In genomic region chr9:108108802-108109448, GRCh38 we compare ENCODE assay signal across 1 cellular context.
TF ChIP-seq lines count a peak whose summit lies in the region.

No MANE protein-coding gene starts in this region.

TF ChIP-seq in K562, 482 proteins besides CTCF, POLR2A, EP300 and RAD21 (continued from another document and continues in another):
- TF ChIP-seq TFE3 (CRISPR knock-in tag; IDR thresholded peaks at IDR 0.05) (no peak), YBX1 (IDR thresholded peaks at IDR 0.05) (no peak), LEF1 (IDR thresholded peaks at IDR 0.05) (peak; percentile 88), CHD1 (IDR thresholded peaks at IDR 0.05; ENCODE audit: low read length) (no peak), EZH2 (IDR thresholded peaks at IDR 0.05; ENCODE audit: borderline replicate concordance, low read depth, low read length) (no peak), BCL6 (CRISPR knock-in tag; IDR thresholded peaks at IDR 0.05) (no peak), ATF3 (IDR thresholded peaks at IDR 0.05) (peak; percentile 84), ATF3 (CRISPR knock-in tag; conservative IDR thresholded peaks at IDR 0.05) (no peak), ETS2 (tag; IDR thresholded peaks at IDR 0.05; ENCODE audit: borderline replicate concordance, poor library complexity, severe bottlenecking) (no peak), RFX5 (IDR thresholded peaks at IDR 0.05; ENCODE audit: low read depth, low read length) (no peak), EHMT2 (IDR thresholded peaks at IDR 0.05) (no peak), ZNF274 (IDR thresholded peaks at IDR 0.05; ENCODE audit: borderline replicate concordance, low read depth, low read length) (no peak), CBX5 (IDR thresholded peaks at IDR 0.05; ENCODE audit: borderline replicate concordance, low read depth) (no peak), ELK1 (CRISPR knock-in tag; IDR thresholded peaks at IDR 0.05) (no peak), MCM7 (IDR thresholded peaks at IDR 0.05) (no peak), MEF2A (IDR thresholded peaks at IDR 0.05; ENCODE audit: control insufficient read depth, low read depth, low read length) (peak; percentile 95), NFYB (IDR thresholded peaks at IDR 0.05; ENCODE audit: extremely low read depth, insufficient read length) (no peak), SLC30A9 (CRISPR knock-in tag; IDR thresholded peaks at IDR 0.05) (no peak), SP2 (IDR thresholded peaks at IDR 0.05; ENCODE audit: extremely low read depth, low read depth, low read length, poor library complexity, severe bottlenecking) (no peak), THAP12 (CRISPR knock-in tag; IDR thresholded peaks at IDR 0.05) (no peak), KHSRP (IDR thresholded peaks at IDR 0.05) (peak; percentile 61; the same call in 1 of the 2 replicates), JUN (IDR thresholded peaks at IDR 0.05; ENCODE audit: borderline replicate concordance, low read depth, low read length) (peak; percentile 65; the same call in 1 of the 2 replicates), JUN (CRISPR knock-in tag; IDR thresholded peaks at IDR 0.05; ENCODE audit: borderline replicate concordance) (no peak), XRCC5 (IDR thresholded peaks at IDR 0.05; ENCODE audit: low read depth, low read length) (no peak), TRIM28 (IDR thresholded peaks at IDR 0.05) (no peak), USF2 (CRISPR knock-in tag; IDR thresholded peaks at IDR 0.05) (no peak), NR2C2 (CRISPR knock-in tag; IDR thresholded peaks at IDR 0.05) (no peak), NR2C2 (tag; IDR thresholded peaks at IDR 0.05) (no peak), TAF15 (IDR thresholded peaks at IDR 0.05; ENCODE audit: low read depth, low read length) (no peak), ZMIZ1 (IDR thresholded peaks at IDR 0.05; ENCODE audit: low read depth in 2 of 2, low read length in 2 of 2) (peak in 1 of 2 experiments; percentile 89; a peak in 2 of 4 replicates), ID3 (CRISPR knock-in tag; IDR thresholded peaks at IDR 0.05) (no peak), ID3 (tag; IDR thresholded peaks at IDR 0.05) (no peak), ZNF398 (CRISPR knock-in tag; IDR thresholded peaks at IDR 0.05) (no peak), BCOR (IDR thresholded peaks at IDR 0.05) (peak; percentile 94), SFPQ (IDR thresholded peaks at IDR 0.05; ENCODE audit: low read depth, low read length) (no peak), ZNF436 (CRISPR knock-in tag; IDR thresholded peaks at IDR 0.05) (no peak), MXD1 (CRISPR knock-in tag; IDR thresholded peaks at IDR 0.05; ENCODE audit: borderline replicate concordance, poor library complexity, severe bottlenecking) (no peak), STAT5B (CRISPR knock-in tag; IDR thresholded peaks at IDR 0.05) (no peak), HMG20A (CRISPR knock-in tag; conservative IDR thresholded peaks at IDR 0.05) (0 out of 2 replicates have a peak, but pooled peaks have one; percentile 29), POLR2B (IDR thresholded peaks at IDR 0.05; ENCODE audit: low read depth, partially characterized antibody) (no peak), ZNF830 (CRISPR knock-in tag; IDR thresholded peaks at IDR 0.05) (no peak), ZNF239 (CRISPR knock-in tag; IDR thresholded peaks at IDR 0.05) (peak; percentile 44; the same call in 1 of the 2 replicates), FOSL1 (tag; conservative IDR thresholded peaks at IDR 0.05) (peak; percentile 95), MAZ (CRISPR knock-in tag; conservative IDR thresholded peaks at IDR 0.05 in 1 of 2, IDR thresholded peaks at IDR 0.05 in 1 of 2) (peak in 1 of 2 experiments; percentile 46; a peak in 1 of 4 replicates), SREBF1 (IDR thresholded peaks at IDR 0.05; ENCODE audit: borderline replicate concordance, low read depth, low read length) (no peak), HEY1 (CRISPR knock-in tag; IDR thresholded peaks at IDR 0.05; ENCODE audit: borderline replicate concordance) (no peak), ZNF785 (CRISPR knock-in tag; IDR thresholded peaks at IDR 0.05) (no peak), ZNF146 (CRISPR knock-in tag; IDR thresholded peaks at IDR 0.05; ENCODE audit: unreplicated experiment) (no peak), ZNF778 (CRISPR knock-in tag; IDR thresholded peaks at IDR 0.05) (no peak), BRCA1 (IDR thresholded peaks at IDR 0.05) (no peak), BRCA1 (CRISPR knock-in tag; IDR thresholded peaks at IDR 0.05) (no peak), SAFB2 (IDR thresholded peaks at IDR 0.05; ENCODE audit: borderline replicate concordance, low read depth, low read length, severe bottlenecking) (no peak), ZBED1 (IDR thresholded peaks at IDR 0.05) (no peak), POLR2H (tag; IDR thresholded peaks at IDR 0.05; ENCODE audit: low read depth) (no peak), XRCC3 (IDR thresholded peaks at IDR 0.05) (no peak), ZNF354B (CRISPR knock-in tag; IDR thresholded peaks at IDR 0.05) (no peak)
